ENCODE assay signal across 1 cellular context in genomic region chr6:35973670-35974222, GRCh38.
TF ChIP-seq lines count a peak whose summit lies in the region.

No MANE protein-coding gene starts in this region.

TF ChIP-seq in GM23338, 12 proteins besides CTCF, POLR2A, EP300 and RAD21 (continued from another document):
- TF ChIP-seq POLR2AphosphoS5 (IDR thresholded peaks at IDR 0.05; ENCODE audit: low read depth) (no peak), REST (IDR thresholded peaks at IDR 0.05; ENCODE audit: unreplicated experiment) (no peak), JUNB (IDR thresholded peaks at IDR 0.05; ENCODE audit: unreplicated experiment) (no peak), ZNF114 (CRISPR knock-in tag; IDR thresholded peaks at IDR 0.05) (no peak), EZH2phosphoT487 (IDR thresholded peaks at IDR 0.05; ENCODE audit: unreplicated experiment) (no peak), STAT1 (IDR thresholded peaks at IDR 0.05; ENCODE audit: unreplicated experiment) (no peak), EZH2 (IDR thresholded peaks at IDR 0.05; ENCODE audit: low read depth, unreplicated experiment) (no peak)
- TF ChIP-seq, protein P1, sequence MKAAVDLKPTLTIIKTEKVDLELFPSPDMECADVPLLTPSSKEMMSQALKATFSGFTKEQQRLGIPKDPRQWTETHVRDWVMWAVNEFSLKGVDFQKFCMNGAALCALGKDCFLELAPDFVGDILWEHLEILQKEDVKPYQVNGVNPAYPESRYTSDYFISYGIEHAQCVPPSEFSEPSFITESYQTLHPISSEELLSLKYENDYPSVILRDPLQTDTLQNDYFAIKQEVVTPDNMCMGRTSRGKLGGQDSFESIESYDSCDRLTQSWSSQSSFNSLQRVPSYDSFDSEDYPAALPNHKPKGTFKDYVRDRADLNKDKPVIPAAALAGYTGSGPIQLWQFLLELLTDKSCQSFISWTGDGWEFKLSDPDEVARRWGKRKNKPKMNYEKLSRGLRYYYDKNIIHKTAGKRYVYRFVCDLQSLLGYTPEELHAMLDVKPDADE (IDR thresholded peaks at IDR 0.05) = no peak
